8 cellular contexts compared by ENCODE assay signal in genomic region chr3:39260957-39261356, GRCh38. TPM values are rescaled to one million over a fixed set of nuclear protein-coding genes. Genes with fewer than 3 reads are reported as not detected.
A peak's percentile ranks its signal among the peaks of the same experiment; 100 is the strongest.
DNase-seq lines count a peak whose midpoint lies in the region; ATAC-seq and TF ChIP-seq lines count a peak whose summit lies in the region.

No MANE protein-coding gene starts in this region.

- H2BK5ac ChIP-seq in H9 (ENCODE audit: insufficient read length, low read length), result no peak overlapping the region

- H3K27ac Mint-ChIP-seq in H9, result no peak overlapping the region
- H3K27ac Mint-ChIP-seq in activated CD4-positive, alpha-beta memory T cell treated with anti-CD3 and anti-CD28 coated beads, Interleukin-2, amount 10 ng/mL, durations not matched to agents 7 days and 5 days, result peak overlapping the region; percentile 64
- H3K27ac Mint-ChIP-seq in naive thymus-derived CD4-positive, alpha-beta T cell, result peak overlapping the region in 6 of 9 donors; percentile 14 to 87 (median 36)

- DNase-seq in GM03348 (ENCODE audit: low spot score), result peak; percentile 93
- DNase-seq in H9, result no peak
- DNase-seq in NCI-H2227 treated with DMSO at 0.1 percent for 48 hours (lab: John Stamatoyannopoulos, UW), result peak; percentile 23
- peak; percentile 80 for DNase-seq in activated CD4-positive, alpha-beta memory T cell treated with anti-CD3 and anti-CD28 coated beads, Interleukin-2, amount 10 ng/mL, durations not matched to agents 7 days and 5 days
- DNase-seq in epithelial cell of proximal tubule (ENCODE audit: low read depth), result peak; percentile 43
- peak in 8 of 9 donors; percentile 17 to 78 (median 48) for DNase-seq in naive thymus-derived CD4-positive, alpha-beta T cell
- DNase-seq in tibial nerve (ENCODE audit: low spot score in 2 of 2), result peak; percentile 74 to 91
- DNase-seq in cerebellar nuclear complex (lab: John Stamatoyannopoulos, UW), result no peak

- no peaks in the 10 kb centered on the region for H3K36me3 ChIP-seq in naive thymus-derived CD4-positive, alpha-beta T cell (ENCODE audit: control insufficient read depth in 2 of 3, insufficient read depth in 3 of 3, low read length in 3 of 3)
- H3K36me3 ChIP-seq in tibial nerve, result no peaks in the 10 kb centered on the region

- TF ChIP-seq POLR2A in tibial nerve (IDR thresholded peaks at IDR 0.05), result no peak

- no peak overlapping the region for H3K27ac ChIP-seq in H9 (ENCODE audit: insufficient read length, low read depth, low read length)
- H3K27ac ChIP-seq in naive thymus-derived CD4-positive, alpha-beta T cell (ENCODE audit: low read depth, low read length), result no peak overlapping the region
- H3K27ac ChIP-seq in tibial nerve, result peak overlapping the region in 1 of 4 donors; percentile 65

- no peaks in the 10 kb centered on the region for H3K36me3 Mint-ChIP-seq in H9 (ENCODE audit: insufficient read depth in 1 of 3, low read depth in 3 of 3)
- H3K36me3 Mint-ChIP-seq in activated CD4-positive, alpha-beta memory T cell treated with anti-CD3 and anti-CD28 coated beads, Interleukin-2, amount 10 ng/mL, durations not matched to agents 7 days and 5 days (ENCODE audit: low read depth), result peaks cover 11% of the 10 kb centered on the region
- peaks cover 0 to 19% (median 0%) of the 10 kb centered on the region in 5 donors for H3K36me3 Mint-ChIP-seq in naive thymus-derived CD4-positive, alpha-beta T cell

- peak; percentile 96 for ATAC-seq in naive thymus-derived CD4-positive, alpha-beta T cell

- TF ChIP-seq CTCF in H9 (conservative IDR thresholded peaks at IDR 0.05) (peak; percentile 38; the same call in 1 of the 3 replicates), epithelial cell of proximal tubule (conservative IDR thresholded peaks at IDR 0.05; ENCODE audit: low read depth, low read length) (peak; percentile 46), tibial nerve (IDR thresholded peaks at IDR 0.05) (peak; percentile 15 to 77 (median 36))

- no peaks in the 10 kb centered on the region for H3K9me3 Mint-ChIP-seq in H9
- peaks cover 4% of the 10 kb centered on the region for H3K9me3 Mint-ChIP-seq in activated CD4-positive, alpha-beta memory T cell treated with anti-CD3 and anti-CD28 coated beads, Interleukin-2, amount 10 ng/mL, durations not matched to agents 7 days and 5 days
- H3K9me3 Mint-ChIP-seq in naive thymus-derived CD4-positive, alpha-beta T cell, result peaks cover 0 to 7% (median 0%) of the 10 kb centered on the region in 11 donors

- H3K9ac ChIP-seq in H9 (ENCODE audit: extremely low read depth, insufficient read length, low read length), result no peak overlapping the region

- no peak overlapping the region for H2BK120ac ChIP-seq in H9 (ENCODE audit: low read depth, low read length, poor library complexity, severe bottlenecking)

- H3K79me1 ChIP-seq in H9 (ENCODE audit: insufficient read depth, low read depth, low read length, poor library complexity, severe bottlenecking), result no peaks in the 10 kb centered on the region

- H3K9me3 ChIP-seq in H9 (ENCODE audit: control insufficient read depth, low read depth, low read length) (no peaks in the 10 kb centered on the region), tibial nerve (no peaks in the 10 kb centered on the region)
- H3K9me3 ChIP-seq in naive thymus-derived CD4-positive, alpha-beta T cell (ENCODE audit: control insufficient read depth in 2 of 3, low read length in 3 of 3), result no peaks in the 10 kb centered on the region

- H3T11ph ChIP-seq in H9 (ENCODE audit: low read length), result no peak overlapping the region

- TF ChIP-seq EP300 in tibial nerve (IDR thresholded peaks at IDR 0.05), result peak; percentile 7 to 94

- H3K14ac ChIP-seq in H9 (ENCODE audit: insufficient read depth, low read length), result no peak overlapping the region

- no peak overlapping the region for H4K91ac ChIP-seq in H9 (ENCODE audit: insufficient read length, low read depth, low read length)

- peaks cover 3 to 4% of the 10 kb centered on the region in 2 experiments for H3K4me1 Mint-ChIP-seq in H9
- peaks cover 64% of the 10 kb centered on the region for H3K4me1 Mint-ChIP-seq in activated CD4-positive, alpha-beta memory T cell treated with anti-CD3 and anti-CD28 coated beads, Interleukin-2, amount 10 ng/mL, durations not matched to agents 7 days and 5 days
- peaks cover 6 to 58% (median 8%) of the 10 kb centered on the region in 7 donors for H3K4me1 Mint-ChIP-seq in naive thymus-derived CD4-positive, alpha-beta T cell

- H3K23ac ChIP-seq in H9 (ENCODE audit: insufficient read length, low read depth, low read length), result no peak overlapping the region

- intact Hi-C loops in naive thymus-derived CD4-positive, alpha-beta T cell (cut with micrococcal nuclease), result loop anchor here (1.0 to 2.0 kb wide), 5 partner anchors 26 to 53 kb away; no protein-coding TSS in a partner anchor

- no peaks in the 10 kb centered on the region for H3K79me2 ChIP-seq in H9 (ENCODE audit: insufficient read depth, low read length)

- no peak overlapping the region for H3K4ac ChIP-seq in H9 (ENCODE audit: low read depth, low read length)

- POLR2A ChIA-PET in activated CD4-positive, alpha-beta memory T cell treated with anti-CD3 and anti-CD28 coated beads, Interleukin-2, amount 10 ng/mL, durations not matched to agents 7 days and 5 days (lab: Charles Lee), result interaction anchor here (0.9 kb wide), 1 partner anchor 27 kb away, joined by 3 read pairs; no protein-coding TSS in a partner anchor
- POLR2A ChIA-PET in naive thymus-derived CD4-positive, alpha-beta T cell (lab: Charles Lee), result no interaction called here

- WGBS in H9 (ENCODE audit: extremely low coverage, insufficient read length, low lambda C conversion rate), result no CpG with 5 or more reads among the region's 7 CpGs
- 8 to 12% methylated on average over 7 of the region's 7 CpGs for WGBS in tibial nerve, 2 donors

- CTCF ChIA-PET in activated CD4-positive, alpha-beta memory T cell treated with anti-CD3 and anti-CD28 coated beads, Interleukin-2, amount 10 ng/mL, durations not matched to agents 7 days and 5 days (lab: Charles Lee), result interaction anchor here (0.6 to 3.4 kb wide), 4 partner anchors 27 to 71 kb away, joined by 3 to 31 read pairs (median 4); no protein-coding TSS in a partner anchor
- CTCF ChIA-PET in naive thymus-derived CD4-positive, alpha-beta T cell (lab: Charles Lee), result no interaction called here

- no peak overlapping the region for H2BK20ac ChIP-seq in H9 (ENCODE audit: low read depth, low read length, poor library complexity, severe bottlenecking)

- H4K8ac ChIP-seq in H9 (replicated peaks; ENCODE audit: insufficient read length, low read depth, low read length), result no peak overlapping the region

- no peak overlapping the region for H2BK15ac ChIP-seq in H9 (ENCODE audit: low read depth, low read length)

- no peaks in the 10 kb centered on the region for H4K20me1 ChIP-seq in H9 (ENCODE audit: control insufficient read depth, insufficient read depth, insufficient read length)

- peaks cover 7% of the 10 kb centered on the region for H3K27me3 Mint-ChIP-seq in H9 (ENCODE audit: low read depth)
- peaks cover 36% of the 10 kb centered on the region for H3K27me3 Mint-ChIP-seq in activated CD4-positive, alpha-beta memory T cell treated with anti-CD3 and anti-CD28 coated beads, Interleukin-2, amount 10 ng/mL, durations not matched to agents 7 days and 5 days
- peaks cover 0 to 28% (median 9%) of the 10 kb centered on the region in 5 donors for H3K27me3 Mint-ChIP-seq in naive thymus-derived CD4-positive, alpha-beta T cell

- H3K4me2 ChIP-seq in H9 (ENCODE audit: insufficient read depth, insufficient read length, low read length), result no peak overlapping the region

- H2AFZ ChIP-seq in H9 (ENCODE audit: low read length), result no peak overlapping the region

- H3K56ac ChIP-seq in H9 (ENCODE audit: insufficient read length, low read depth, low read length), result no peak overlapping the region

- H3K4me3 Mint-ChIP-seq in H9, result no peak overlapping the region
- peak overlapping the region; percentile 25 for H3K4me3 Mint-ChIP-seq in activated CD4-positive, alpha-beta memory T cell treated with anti-CD3 and anti-CD28 coated beads, Interleukin-2, amount 10 ng/mL, durations not matched to agents 7 days and 5 days
- H3K4me3 Mint-ChIP-seq in naive thymus-derived CD4-positive, alpha-beta T cell, result peak overlapping the region in 2 of 10 donors; percentile 55 to 76

- no peak overlapping the region for H3K18ac ChIP-seq in H9 (ENCODE audit: insufficient read length, low read depth, low read length)

- H3K4me3 ChIP-seq in epithelial cell of proximal tubule (ENCODE audit: low read depth, low read length) (no peak overlapping the region), tibial nerve (no peak overlapping the region)
- no peak overlapping the region for H3K4me3 ChIP-seq in naive thymus-derived CD4-positive, alpha-beta T cell (ENCODE audit: low read length)

- H3K27me3 ChIP-seq in H9 (ENCODE audit: insufficient read depth, low read length), result no peaks in the 10 kb centered on the region
- H3K27me3 ChIP-seq in naive thymus-derived CD4-positive, alpha-beta T cell (ENCODE audit: control insufficient read depth in 2 of 2, insufficient read depth in 2 of 2, low read length in 2 of 2), result no peaks in the 10 kb centered on the region
- no peaks in the 10 kb centered on the region for H3K27me3 ChIP-seq in tibial nerve

- H3K4me1 ChIP-seq in H9 (ENCODE audit: insufficient read depth, low read length), result peaks cover 3% of the 10 kb centered on the region; the same call in 1 of the 2 replicates
- peaks cover 0 to 73% of the 10 kb centered on the region in 2 donors for H3K4me1 ChIP-seq in naive thymus-derived CD4-positive, alpha-beta T cell (ENCODE audit: control insufficient read depth in 2 of 2, insufficient read depth in 2 of 2, low read length in 2 of 2)
- H3K4me1 ChIP-seq in tibial nerve, result peaks cover 0 to 30% (median 13%) of the 10 kb centered on the region in 4 donors

- no peak overlapping the region for H2BK12ac ChIP-seq in H9 (ENCODE audit: insufficient read length, low read depth, low read length)

- H3K23me2 ChIP-seq in H9 (ENCODE audit: insufficient read length, low read depth, low read length, poor library complexity, severe bottlenecking), result no peaks in the 10 kb centered on the region

- no peak overlapping the region for H4K5ac ChIP-seq in H9 (ENCODE audit: insufficient read length, low read depth, low read length)

- no peak overlapping the region for H2AK5ac ChIP-seq in H9 (ENCODE audit: insufficient read length, low read length)

RNA-seq across cellular contexts. Expression of gene CX3CR1, which starts 18.9 kb away (rescaled TPM):
- total RNA-seq in H9 (2021), result 0.09 TPM in 1 of 2 replicates, not detected in the other
- total RNA-seq in activated CD4-positive, alpha-beta memory T cell treated with anti-CD3 and anti-CD28 coated beads, Interleukin-2, amount 10 ng/mL, durations not matched to agents 7 days and 5 days, result 1 to 10 TPM; 5.5 to 6.2 TPM
- not detected in 2 replicates for total RNA-seq in epithelial cell of proximal tubule
- total RNA-seq in naive thymus-derived CD4-positive, alpha-beta T cell, result 10 to 100 TPM in 1 of 5 experiments, 1 to 10 TPM in 2, under 1 TPM in 2; 0.54 to 66.6 (median 3.3) TPM
- polyA plus RNA-seq in naive thymus-derived CD4-positive, alpha-beta T cell, result 1 to 10 TPM; 1.0 to 1.1 TPM
- total RNA-seq in tibial nerve, result 1 to 10 TPM in 3 of 4 donors, not detected in 1; 2.2 to 4.4 (median 3.1) TPM

Comparison
In these comparisons a context has a peak if more than half of its experiments do, and no peak if none do; other contexts are left out.
1. DNase-seq: peak in GM03348 (single experiment), NCI-H2227 treated with DMSO at 0.1 percent for 48 hours (single experiment), activated CD4-positive, alpha-beta memory T cell treated with anti-CD3 and anti-CD28 coated beads, Interleukin-2, amount 10 ng/mL, durations not matched to agents 7 days and 5 days (single experiment), epithelial cell of proximal tubule (single experiment), naive thymus-derived CD4-positive, alpha-beta T cell (8 of 9) and tibial nerve (2 of 2); none in H9 (single experiment) and cerebellar nuclear complex (0 of 2).
2. H3K27ac Mint-ChIP-seq: peak in activated CD4-positive, alpha-beta memory T cell treated with anti-CD3 and anti-CD28 coated beads, Interleukin-2, amount 10 ng/mL, durations not matched to agents 7 days and 5 days (single experiment) and naive thymus-derived CD4-positive, alpha-beta T cell (6 of 9); none in H9 (0 of 3).
3. Peak in every context shown above with its lines, with median percentiles within 50 percentile points of each other: CTCF ChIP-seq.